ENCODE assay signal across 8 cellular contexts in the genomic region with DNA sequence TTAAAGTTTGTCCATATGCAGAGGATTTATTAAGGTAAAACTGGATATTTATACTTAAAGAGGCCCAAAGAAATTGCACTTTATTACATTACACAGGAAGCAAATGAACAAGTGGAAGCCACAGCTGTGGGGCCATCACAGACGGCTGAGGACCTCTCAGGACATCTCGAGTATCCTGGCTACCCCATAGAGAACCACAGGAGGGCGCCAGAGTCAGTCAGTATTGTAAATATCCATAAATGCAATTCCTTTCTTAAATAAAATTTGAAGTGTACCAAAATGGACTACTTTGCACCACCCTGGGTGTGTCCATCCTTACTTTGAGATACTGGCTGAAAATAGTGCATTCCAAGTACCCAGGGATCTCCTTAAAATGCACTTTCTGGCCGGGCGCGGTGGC.
DNase-seq lines count a peak whose midpoint lies in the region; ATAC-seq, FAIRE-seq and TF ChIP-seq lines count a peak whose summit lies in the region.

No MANE protein-coding gene starts in this region.

- CTCF ChIA-PET in WTC11 (lab: Charles Lee): interaction anchor here (0.5 to 2.6 kb wide), 8 partner anchors 10 to 67 kb away, joined by 3 to 42 read pairs (median 4); no protein-coding TSS in a partner anchor

- H3K4me3 ChIP-seq in kidney (ENCODE audit: low read length in 2 of 2) (no peak overlapping the region), uterus (no peak overlapping the region)

- POLR2A ChIA-PET in WTC11 (lab: Charles Lee): no interaction called here

- H3K9me3 ChIP-seq in kidney (ENCODE audit: control insufficient read depth in 1 of 2, low read length in 2 of 2) (peaks cover 0 to 2% of the 10 kb centered on the region in 2 donors), uterus (no peaks in the 10 kb centered on the region)

- peak; percentile 34 for DNase-seq in COLO829 (ENCODE audit: low spot score)
- peak; percentile 57 for DNase-seq in HFFc6
- peak; percentile 71 for DNase-seq in WTC11 (ENCODE audit: low spot score)
- no peak for DNase-seq in kidney
- no peak for DNase-seq in NCI-H1436 treated with DMSO at 0.1 percent for 48 hours (lab: John Stamatoyannopoulos, UW)
- DNase-seq in sciatic nerve (ENCODE audit: low spot score): no peak
- DNase-seq in uterus: no peak
- DNase-seq in NCI-H187 (lab: John Stamatoyannopoulos, UW): no peak

- TF ChIP-seq POLR2A in uterus (IDR thresholded peaks at IDR 0.05): no peak

- no peak for FAIRE-seq in kidney (lab: Jason Lieb, UNC)

- no peaks in the 10 kb centered on the region for H3K27me3 Mint-ChIP-seq in HFFc6 (ENCODE audit: insufficient read depth)
- peaks cover 2% of the 10 kb centered on the region; the same call in 1 of the 2 replicates for H3K27me3 Mint-ChIP-seq in WTC11 (ENCODE audit: low read depth)

- H3K9ac ChIP-seq in kidney (ENCODE audit: low read length in 2 of 2): no peak overlapping the region

- no peak overlapping the region for H3K4me3 Mint-ChIP-seq in HFFc6
- no peak overlapping the region for H3K4me3 Mint-ChIP-seq in WTC11

- TF ChIP-seq CTCF in HFFc6 (IDR thresholded peaks at IDR 0.05) (peak; percentile 92), WTC11 (IDR thresholded peaks at IDR 0.05) (peak; percentile 70), kidney (IDR thresholded peaks at IDR 0.05; ENCODE audit: borderline replicate concordance, extremely low read depth, insufficient read depth) (peak; percentile 17), uterus (IDR thresholded peaks at IDR 0.05) (no peak)

- H3K4me1 ChIP-seq in kidney (ENCODE audit: control insufficient read depth in 1 of 2, insufficient read depth in 1 of 2, low read depth in 1 of 2, low read length in 2 of 2) (no peaks in the 10 kb centered on the region), uterus (no peaks in the 10 kb centered on the region)

- H3K9me3 Mint-ChIP-seq in HFFc6 (peaks cover 34% of the 10 kb centered on the region), WTC11 (peaks cover 27% of the 10 kb centered on the region)

- H3K36me3 Mint-ChIP-seq in HFFc6 (ENCODE audit: low read depth) (peaks cover 53% of the 10 kb centered on the region), WTC11 (peaks cover 5% of the 10 kb centered on the region)

- H3K27ac Mint-ChIP-seq in HFFc6 (no peak overlapping the region), WTC11 (no peak overlapping the region)

- no peaks in the 10 kb centered on the region for H3K36me3 ChIP-seq in kidney (ENCODE audit: control insufficient read depth in 1 of 2, insufficient read depth in 2 of 2, low read length in 2 of 2)
- no peaks in the 10 kb centered on the region for H3K36me3 ChIP-seq in uterus

- ATAC-seq in WTC11 (peak; percentile 78), sciatic nerve (no peak)

- H3K27ac ChIP-seq in kidney (ENCODE audit: low read depth in 2 of 2, low read length in 2 of 2): no peak overlapping the region
- no peak overlapping the region for H3K27ac ChIP-seq in uterus

- H3K27me3 ChIP-seq in uterus: no peaks in the 10 kb centered on the region

- H3K4me1 Mint-ChIP-seq in HFFc6 (ENCODE audit: low read depth) (peaks cover 60% of the 10 kb centered on the region), WTC11 (no peaks in the 10 kb centered on the region)

- intact Hi-C loops in kidney (cut with DNase I) (no loop called here), sciatic nerve (cut with DNase I) (no loop called here), uterus (cut with DNase I; ENCODE audit: low total_unique reads) (no loop called here)

TF ChIP-seq in WTC11, 78 proteins besides CTCF, POLR2A, EP300 and RAD21:
- TF ChIP-seq PRRX2 (CRISPR knock-in tag; IDR thresholded peaks at IDR 0.05): no peak
- no peak for TF ChIP-seq NFYB (CRISPR knock-in tag; conservative IDR thresholded peaks at IDR 0.05; ENCODE audit: low read depth)
- TF ChIP-seq NR3C1 (CRISPR knock-in tag; conservative IDR thresholded peaks at IDR 0.05; ENCODE audit: low read depth): no peak
- TF ChIP-seq, protein P1, sequence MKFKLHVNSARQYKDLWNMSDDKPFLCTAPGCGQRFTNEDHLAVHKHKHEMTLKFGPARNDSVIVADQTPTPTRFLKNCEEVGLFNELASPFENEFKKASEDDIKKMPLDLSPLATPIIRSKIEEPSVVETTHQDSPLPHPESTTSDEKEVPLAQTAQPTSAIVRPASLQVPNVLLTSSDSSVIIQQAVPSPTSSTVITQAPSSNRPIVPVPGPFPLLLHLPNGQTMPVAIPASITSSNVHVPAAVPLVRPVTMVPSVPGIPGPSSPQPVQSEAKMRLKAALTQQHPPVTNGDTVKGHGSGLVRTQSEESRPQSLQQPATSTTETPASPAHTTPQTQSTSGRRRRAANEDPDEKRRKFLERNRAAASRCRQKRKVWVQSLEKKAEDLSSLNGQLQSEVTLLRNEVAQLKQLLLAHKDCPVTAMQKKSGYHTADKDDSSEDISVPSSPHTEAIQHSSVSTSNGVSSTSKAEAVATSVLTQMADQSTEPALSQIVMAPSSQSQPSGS (CRISPR knock-in tag; IDR thresholded peaks at IDR 0.05; ENCODE audit: borderline replicate concordance, low read depth): no peak
- no peak for TF ChIP-seq HMGA2 (CRISPR knock-in tag; IDR thresholded peaks at IDR 0.05)
- TF ChIP-seq ZNF219 (CRISPR knock-in tag; IDR thresholded peaks at IDR 0.05; ENCODE audit: borderline replicate concordance): no peak
- TF ChIP-seq JAZF1 (CRISPR knock-in tag; IDR thresholded peaks at IDR 0.05): no peak
- TF ChIP-seq SMAD3 (CRISPR knock-in tag; IDR thresholded peaks at IDR 0.05; ENCODE audit: borderline replicate concordance): no peak
- no peak for TF ChIP-seq TEAD4 (CRISPR knock-in tag; IDR thresholded peaks at IDR 0.05)
- no peak for TF ChIP-seq ZNF121 (CRISPR knock-in tag; IDR thresholded peaks at IDR 0.05)
- no peak for TF ChIP-seq NR1H2 (CRISPR knock-in tag; IDR thresholded peaks at IDR 0.05)
- no peak for TF ChIP-seq TEAD1 (CRISPR knock-in tag; IDR thresholded peaks at IDR 0.05)
- TF ChIP-seq GTF2I (CRISPR knock-in tag; conservative IDR thresholded peaks at IDR 0.05): no peak
- TF ChIP-seq, protein P2, sequence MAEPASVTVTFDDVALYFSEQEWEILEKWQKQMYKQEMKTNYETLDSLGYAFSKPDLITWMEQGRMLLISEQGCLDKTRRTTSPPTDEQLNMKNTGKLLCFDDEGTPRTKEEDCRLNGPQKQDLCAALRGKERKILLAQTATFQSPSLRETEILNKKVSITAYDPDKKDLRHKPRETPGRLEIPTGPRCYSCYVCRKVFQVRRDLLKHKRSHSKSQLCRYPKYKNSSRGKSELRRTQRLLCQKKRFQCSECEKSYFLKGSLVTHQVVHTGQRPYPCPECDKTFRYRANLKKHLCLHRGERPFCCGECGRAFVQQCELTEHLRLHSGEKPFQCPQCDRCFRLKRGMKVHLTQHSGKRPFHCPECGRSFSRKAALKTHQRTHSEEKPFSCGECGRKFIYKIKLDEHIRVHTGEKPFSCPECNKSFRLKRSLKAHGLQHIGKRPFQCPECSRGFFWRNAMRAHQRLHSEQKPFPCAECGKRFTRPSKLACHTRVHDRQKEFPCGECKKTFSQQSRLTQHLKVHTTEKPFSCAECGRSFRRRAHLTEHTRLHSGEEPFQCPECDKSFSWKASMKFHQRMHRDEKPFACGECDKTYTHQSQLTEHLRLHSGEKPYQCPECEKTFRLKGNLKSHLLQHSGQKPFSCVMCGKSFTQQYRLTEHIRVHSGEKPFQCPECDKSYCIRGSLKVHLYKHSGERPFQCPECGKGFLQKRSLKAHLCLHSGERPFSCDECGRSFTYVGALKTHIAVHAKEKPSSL (CRISPR knock-in tag; conservative IDR thresholded peaks at IDR 0.05): no peak
TF ChIP-seq in WTC11: peak in this region for 0.

Comparison
In these comparisons a context has a peak if more than half of its experiments do, and no peak if none do; other contexts are left out.
1. DNase-seq: peak in COLO829 (single experiment), HFFc6 (single experiment) and WTC11 (single experiment); none in kidney (single experiment), NCI-H1436 treated with DMSO at 0.1 percent for 48 hours (single experiment), sciatic nerve (single experiment), uterus (0 of 2) and NCI-H187 (0 of 2).
2. CTCF ChIP-seq: peak in HFFc6 (single experiment), WTC11 (single experiment) and kidney (single experiment); none in uterus (0 of 4).